8 cellular contexts compared by ENCODE assay signal in genomic region chrX:129779747-129780146, GRCh38. TPM values are rescaled to one million over a fixed set of nuclear protein-coding genes. Genes with fewer than 3 reads are reported as not detected.
DNase-seq lines count a peak whose midpoint lies in the region; ATAC-seq and TF ChIP-seq lines count a peak whose summit lies in the region.
"Had no signal": no experiment of that assay in that cellular context is flagged by ENCODE, and none has a peak within 500 bp of the region (broad histone marks: within the 10 kb centered on the region; RNA-seq: fewer than 3 reads in every experiment).

TSS of gene SASH3 (plus strand) at chrX:129779949. CDS start at chrX:129780098, 149 bp downstream.

- H3K36me3 ChIP-seq in upper lobe of right lung, result no peaks in the 10 kb centered on the region

- H3K9me3 ChIP-seq in upper lobe of right lung, result no peaks in the 10 kb centered on the region

- H3K27me3 ChIP-seq in upper lobe of right lung, result no peaks in the 10 kb centered on the region

- intact Hi-C loops in upper lobe of right lung (cut with DNase I), result no loop called here

- no peak for TF ChIP-seq CTCF in upper lobe of right lung (IDR thresholded peaks at IDR 0.05)

- peak; percentile 78 for DNase-seq in Jurkat, Clone E6-1 (ENCODE audit: low read depth, low spot score)
- DNase-seq in activated T-cell treated with anti-CD3 and anti-CD28 coated beads for 48 hours (ENCODE audit: low read depth), result peak; percentile 55
- DNase-seq in left lobe of liver (ENCODE audit: low spot score), result no peak
- DNase-seq in upper lobe of right lung, result peak; percentile 80
- no peak for DNase-seq in AG08396 (ENCODE audit: low spot score)

- no peaks in the 10 kb centered on the region for H3K4me1 ChIP-seq in upper lobe of right lung

- H3K27ac ChIP-seq in upper lobe of right lung, result peak within 1 kb of the TSS; percentile 60
- H3K27ac ChIP-seq: VCaP had no signal

- ATAC-seq in GM19397 (IDR thresholded peaks at IDR 0.05; ENCODE audit: unreplicated experiment) (peak; percentile 41), left lobe of liver (peak; percentile 24), upper lobe of right lung (peak; percentile 68), GM18519 (IDR thresholded peaks at IDR 0.05; ENCODE audit: low FRiP score, unreplicated experiment) (no peak)

- peak within 1 kb of the TSS; percentile 82 for H3K4me3 ChIP-seq in Jurkat, Clone E6-1 (ENCODE audit: low read length)
- peak within 1 kb of the TSS; percentile 45 for H3K4me3 ChIP-seq in upper lobe of right lung

RNA-seq across cellular contexts. Expression of gene SASH3, which starts in this region (rescaled TPM):
- 127 TPM for polyA plus RNA-seq in Jurkat, Clone E6-1 (2012; ENCODE audit: insufficient read depth, insufficient read length)
- total RNA-seq in left lobe of liver (2.4 TPM), upper lobe of right lung (41.2 TPM)

Comparison
In these comparisons a context has a peak if more than half of its experiments do, and no peak if none do; other contexts are left out.
1. RNA of gene SASH3 (total RNA-seq): 41.2 TPM in upper lobe of right lung (single experiment); 2.4 TPM in left lobe of liver (single experiment); every median in the first group is over 10 times any median in the second.
2. DNase-seq: peak in Jurkat, Clone E6-1 (single experiment), activated T-cell treated with anti-CD3 and anti-CD28 coated beads for 48 hours (single experiment) and upper lobe of right lung (single experiment); none in left lobe of liver (single experiment) and AG08396 (single experiment).